In the genomic region with DNA sequence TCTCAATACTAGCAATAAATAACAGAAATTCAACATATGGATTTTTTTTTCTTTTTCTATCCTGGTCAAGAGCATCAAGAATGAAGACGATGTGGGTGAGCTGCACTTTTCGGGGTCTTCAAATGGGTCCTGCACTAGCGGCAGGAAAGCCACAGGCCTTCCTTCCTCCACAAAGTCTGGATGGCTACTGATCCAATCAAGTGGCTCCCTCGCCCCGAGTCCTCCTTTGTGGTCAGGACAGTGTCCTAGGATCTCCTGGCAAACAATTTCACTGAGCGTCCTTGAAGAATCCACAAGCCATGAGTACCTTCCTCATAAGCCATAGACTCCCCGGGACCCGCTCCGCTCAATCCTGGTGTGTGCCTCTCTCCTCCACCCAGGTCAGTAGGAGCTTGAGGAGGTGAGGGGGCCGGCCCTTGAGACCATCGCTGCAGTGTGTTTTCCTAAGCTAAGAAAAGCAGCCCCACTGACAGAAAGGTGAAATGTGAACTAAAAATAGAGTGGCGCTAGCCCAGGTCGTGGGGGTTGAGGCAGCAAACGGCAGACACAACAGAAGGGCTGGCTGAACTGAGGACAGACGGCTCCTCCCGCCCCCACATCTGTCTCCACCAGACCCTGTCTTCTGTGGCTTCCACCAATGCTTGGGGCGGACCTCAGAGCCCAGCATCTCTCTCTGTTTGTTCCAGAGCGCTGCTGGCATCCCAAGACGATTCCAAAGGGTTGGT, we compare ENCODE assay signal across 25 cellular contexts.
DNase-seq lines count a peak whose midpoint lies in the region; ATAC-seq and TF ChIP-seq lines count a peak whose summit lies in the region.
"Had no signal": no experiment of that assay in that cellular context is flagged by ENCODE, and none has a peak within 500 bp of the region (broad histone marks: within the 10 kb centered on the region; RNA-seq: fewer than 3 reads in every experiment).

No MANE protein-coding gene starts in this region.

- TF ChIP-seq CTCF in heart left ventricle (IDR thresholded peaks at IDR 0.05) (no peak), right atrium auricular region (IDR thresholded peaks at IDR 0.05) (no peak)

- H3K36me3 ChIP-seq in heart left ventricle (no peaks in the 10 kb centered on the region), right atrium auricular region (no peaks in the 10 kb centered on the region)
- H3K36me3 ChIP-seq: HAP-1, MG63 had no signal

- WGBS in heart left ventricle, 4 donors, result 60 to 73% (median 69%) methylated on average over 19 of the region's 19 CpGs

- no peak overlapping the region for H3K4me3 ChIP-seq in heart left ventricle
- no peak overlapping the region for H3K4me3 ChIP-seq in right atrium auricular region
- H3K4me3 ChIP-seq: A549, GM12878, GM23338, HAP-1, K562, MG63, PC-9 had no signal

- intact Hi-C loops in heart left ventricle (cut with DNase I), result no loop called here

- H3K9me3 ChIP-seq in heart left ventricle (no peaks in the 10 kb centered on the region), right atrium auricular region (no peaks in the 10 kb centered on the region)
- H3K9me3 ChIP-seq: A549, HAP-1, MG63, SK-N-SH had no signal

- no peak for TF ChIP-seq POLR2A in heart left ventricle (IDR thresholded peaks at IDR 0.05)

- H3K4me1 ChIP-seq in heart left ventricle, result peaks cover 0 to 7% (median 0%) of the 10 kb centered on the region in 12 donors
- H3K4me1 ChIP-seq in right atrium auricular region, result no peaks in the 10 kb centered on the region
- H3K4me1 ChIP-seq: A549, HAP-1 had no signal

- H3K27ac ChIP-seq in heart left ventricle (no peak overlapping the region), right atrium auricular region (no peak overlapping the region)
- H3K27ac ChIP-seq: A549, HL-60, PC-9 had no signal

- H3K27me3 ChIP-seq in heart left ventricle (no peaks in the 10 kb centered on the region), right atrium auricular region (no peaks in the 10 kb centered on the region)
- H3K27me3 ChIP-seq: MG63 had no signal

- DNase-seq in heart left ventricle, result no peak
- DNase-seq in right atrium auricular region (ENCODE audit: low spot score), result no peak
- peak; percentile 63 for DNase-seq in NCI-H82 (lab: John Stamatoyannopoulos, UW)
- DNase-seq in left kidney (ENCODE audit: low read depth, low spot score), result peak; percentile 39
- DNase-seq in stimulated activated CD4-positive, alpha-beta T cell treated with anti-CD3 and anti-CD28 coated beads, Interleukin-12 subunit alpha, Interleukin-12 subunit beta, amount 100 ng/mL, for 4 hours, result no peak
- DNase-seq: CD4-positive, CD25-positive, alpha-beta regulatory T cell; DMS79 treated with DMSO at 0.1 percent for 48 hours; MG63; NCI-H1048; NCI-H1417 treated with DMSO at 0.1 percent for 48 hours; NCI-H2029; NCI-H526 treated with DMSO at 0.1 percent for 48 hours; PC-9; RPMI8226; SIG-M5; SK-N-SH had no signal

- ATAC-seq in heart left ventricle (peak in 3 of 4 donors; percentile 22 to 29 (median 24)), GM18502 (IDR thresholded peaks at IDR 0.05; ENCODE audit: poor library complexity, unreplicated experiment) (no peak), GM18868 (IDR thresholded peaks at IDR 0.05; ENCODE audit: unreplicated experiment) (no peak)
- ATAC-seq: A549, GM12878, GM23338, HepG2, K562 had no signal

Comparison
In these comparisons a context has a peak if more than half of its experiments do, and no peak if none do; other contexts are left out.
1. ATAC-seq: peak in heart left ventricle (3 of 4); none in GM18502 (single experiment) and GM18868 (single experiment).
2. DNase-seq: peak in NCI-H82 (single experiment) and left kidney (single experiment); none in heart left ventricle (0 of 5), right atrium auricular region (single experiment) and stimulated activated CD4-positive, alpha-beta T cell treated with anti-CD3 and anti-CD28 coated beads, Interleukin-12 subunit alpha, Interleukin-12 subunit beta, amount 100 ng/mL, for 4 hours (single experiment).